10 cellular contexts compared by ENCODE assay signal in the genomic region with DNA sequence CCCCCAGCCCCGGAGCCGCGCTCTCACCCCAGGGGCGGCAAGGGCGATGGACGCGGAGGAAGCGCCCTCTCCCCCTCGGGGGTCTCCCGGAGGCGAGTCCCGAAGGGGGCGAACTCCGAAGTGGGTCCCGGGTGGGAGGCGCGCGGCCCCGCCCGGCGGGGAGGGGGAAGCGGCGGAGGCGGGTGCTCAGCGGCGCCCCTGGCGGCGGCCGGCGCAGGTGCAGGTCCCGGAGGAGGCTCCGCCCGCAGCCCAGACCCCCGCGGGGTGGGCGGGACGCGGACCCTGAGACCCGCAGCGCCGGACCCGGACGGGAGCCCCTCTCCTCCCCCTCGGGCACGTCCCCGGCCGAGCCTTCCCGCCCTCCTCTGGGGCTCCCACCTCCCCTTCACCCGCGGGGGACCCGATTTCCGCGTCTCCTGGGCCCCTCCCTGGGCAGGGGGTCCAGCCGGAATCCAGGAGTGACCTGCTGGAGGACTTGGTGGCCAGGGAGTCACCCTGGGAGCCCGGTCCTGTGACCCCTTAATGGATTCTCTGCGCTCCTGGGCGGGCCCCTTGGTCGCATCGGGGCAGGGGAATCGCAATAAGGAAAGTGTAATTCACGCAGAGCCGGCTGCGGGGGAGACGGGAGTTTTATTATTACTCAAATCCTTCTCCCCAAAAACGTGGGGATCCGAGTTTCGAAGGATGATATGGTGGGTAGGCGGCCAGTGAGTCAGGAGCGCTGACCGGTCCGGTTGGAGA. TPM values are rescaled to one million over a fixed set of nuclear protein-coding genes. Genes with fewer than 3 reads are reported as not detected.
DNase-seq lines count a peak whose midpoint lies in the region; ATAC-seq, FAIRE-seq and TF ChIP-seq lines count a peak whose summit lies in the region.
"Not testable (repeated sequence)": the region's sequence is repeated elsewhere in the genome, so short reads cannot be mapped to it uniquely, and the experiment has no call there.
"Had no signal": no experiment of that assay in that cellular context is flagged by ENCODE, and none has a peak within 500 bp of the region (broad histone marks: within the 10 kb centered on the region; RNA-seq: fewer than 3 reads in every experiment).

No MANE protein-coding gene starts in this region.

- not testable (repeated sequence) for H3K27me3 ChIP-seq in ACC112 (ENCODE audit: insufficient read depth, low read length); GM12878 (replicated peaks in 1 of 2; ENCODE audit: control insufficient read depth in 2 of 2, insufficient read depth in 2 of 2, low read length in 1 of 2)
- peaks cover 10 to 28% (median 11%) of the 10 kb centered on the region in 3 donors for H3K27me3 ChIP-seq in skeletal muscle tissue (ENCODE audit: control insufficient read depth in 3 of 3, insufficient read depth in 3 of 3, low read length in 3 of 3)

- H3K4me1 ChIP-seq in ACC112 (ENCODE audit: control insufficient read depth, insufficient read depth, low read length, unreplicated experiment) (peaks cover 17% of the 10 kb centered on the region), GM12878 (ENCODE audit: control insufficient read depth, insufficient read depth, low read length) (peaks cover 13% of the 10 kb centered on the region), mucosa of descending colon (ENCODE audit: low read depth) (peaks cover 27% of the 10 kb centered on the region), skeletal muscle tissue (ENCODE audit: control insufficient read depth in 3 of 3, insufficient read depth in 3 of 3, low read length in 3 of 3) (peaks cover 25 to 44% (median 26%) of the 10 kb centered on the region in 3 donors)

- RAD21 ChIA-PET in GM12878 (lab: Charles Lee; ENCODE audit: unreplicated experiment): interaction anchor here (1.6 to 2.6 kb wide), 3 partner anchors 19 to 61 kb away, joined by 6 to 21 read pairs (median 8); no protein-coding TSS in a partner anchor

- FAIRE-seq in GM12878 (lab: Jason Lieb, UNC): not testable (repeated sequence)

- not testable (repeated sequence) for H3K4me2 ChIP-seq in GM12878 (ENCODE audit: control insufficient read depth, insufficient read depth)

- whole genome bisulfite sequencing in GM12878 (ENCODE audit: insufficient coverage, insufficient replicate concordance, low lambda C conversion rate, missing lambda C conversion rate): 1% methylated on average over 8 of the region's 71 CpGs

- TF ChIP-seq RAD21 in GM12878 (IDR thresholded peaks at IDR 0.05; ENCODE audit: insufficient read depth, low read depth, low read length): not testable (repeated sequence)

- intact Hi-C loops in GM12878 (cut with micrococcal nuclease; ENCODE audit: unreplicated experiment); mucosa of descending colon (cut with DNase I, micrococcal nuclease): not testable (repeated sequence)

- peak; percentile 43 for ATAC-seq in GM18909 (IDR thresholded peaks at IDR 0.05; ENCODE audit: poor library complexity, unreplicated experiment)
- ATAC-seq in HG03196 (IDR thresholded peaks at IDR 0.05; ENCODE audit: unreplicated experiment): peak; percentile 46
- peak; percentile 23 for ATAC-seq in GM12878
- peak; percentile 60 for ATAC-seq in mucosa of descending colon

- H3K27ac ChIP-seq in ACC112 (ENCODE audit: low read depth, low read length) (peak overlapping the region; percentile 91), GM12878 (ENCODE audit: control insufficient read depth, insufficient read depth) (peak overlapping the region; percentile 98), skeletal muscle tissue (ENCODE audit: low read depth, low read length) (peak overlapping the region; percentile 87)

- peaks cover 13% of the 10 kb centered on the region; the same call in 1 of the 2 replicates for H3K36me3 ChIP-seq in ACC112 (ENCODE audit: insufficient read depth, low read length)
- H3K36me3 ChIP-seq in GM12878 (ENCODE audit: control insufficient read depth in 2 of 2, insufficient read depth in 2 of 2, low read length in 1 of 2); mucosa of descending colon (ENCODE audit: low read depth); skeletal muscle tissue (ENCODE audit: control insufficient read depth in 3 of 3, insufficient read depth in 3 of 3, low read length in 3 of 3): not testable (repeated sequence)

- not testable (repeated sequence) for H3K9me3 ChIP-seq in GM12878 (replicated peaks; ENCODE audit: control insufficient read depth, insufficient read depth, low read length); mucosa of descending colon; skeletal muscle tissue (ENCODE audit: control insufficient read depth in 3 of 3, low read length in 3 of 3)

- H3K4me3 ChIP-seq in ACC112 (ENCODE audit: low read depth, low read length): peak overlapping the region; percentile 85
- H3K4me3 ChIP-seq in GM12878: peak overlapping the region; percentile 75; the same call in 1 of the 2 replicates
- H3K4me3 ChIP-seq in foreskin fibroblast (ENCODE audit: low read depth in 1 of 2, low read length in 2 of 2): peak overlapping the region; percentile 22 to 34
- H3K4me3 ChIP-seq in mucosa of descending colon; skeletal muscle tissue (ENCODE audit: low read length in 3 of 3): not testable (repeated sequence)

- in situ Hi-C loops in GM12878 (cut with MboI): not testable (repeated sequence)

- CTCF ChIA-PET in GM12878 (lab: Yijun Ruan, JAX): interaction anchor here (1.7 to 2.6 kb wide), 4 partner anchors 16 to 44 kb away, joined by 5 to 24 read pairs (median 10); no protein-coding TSS in a partner anchor

- H2AFZ ChIP-seq in ACC112 (ENCODE audit: low read length, unreplicated experiment); GM12878 (ENCODE audit: control insufficient read depth, low read depth, low read length): not testable (repeated sequence)

- not testable (repeated sequence) for H4K20me1 ChIP-seq in GM12878 (ENCODE audit: control insufficient read depth, insufficient read depth)

- TF ChIP-seq POLR2A in GM12878 (IDR thresholded peaks at IDR 0.05; ENCODE audit: low read depth, low read length): not testable (repeated sequence)

- POLR2A ChIA-PET in GM12878 (lab: Charles Lee): interaction anchor here (1.5 to 2.2 kb wide), 3 partner anchors 40 to 44 kb away, joined by 7 to 24 read pairs (median 15); no protein-coding TSS in a partner anchor

- BruUV-seq in GM12878 (replicated peaks; lab: Mats Ljungman, UMichigan): not testable (repeated sequence)

- not testable (repeated sequence) for TF ChIP-seq EP300 in GM12878 (IDR thresholded peaks at IDR 0.05; ENCODE audit: borderline replicate concordance in 1 of 2, control insufficient read depth in 1 of 2, low read depth in 2 of 2, low read length in 2 of 2)

- peak; percentile 38 for DNase-seq in activated CD4-positive, CD25-positive, alpha-beta regulatory T cell treated with anti-CD3 and anti-CD28 coated beads, Interleukin-2, amount 50 U/mL, for 72 hours
- DNase-seq in GM12878 (ENCODE audit: low read depth, low spot score); foreskin fibroblast: not testable (repeated sequence)
- peak in 1 of 3 donors; percentile 60 for DNase-seq in mucosa of descending colon

- H3K79me2 ChIP-seq in ACC112 (ENCODE audit: control insufficient read depth, insufficient read depth, low read length, unreplicated experiment): peaks cover 59% of the 10 kb centered on the region
- peaks cover 68% of the 10 kb centered on the region for H3K79me2 ChIP-seq in GM12878 (ENCODE audit: control insufficient read depth, insufficient read depth, low read length)

- not testable (repeated sequence) for TF ChIP-seq CTCF in GM12878 (IDR thresholded peaks at IDR 0.05 in 2 of 3, conservative IDR thresholded peaks at IDR 0.05 in 1 of 3; ENCODE audit: control insufficient read depth in 2 of 3, extremely low read depth in 1 of 3, insufficient read depth in 1 of 3, low read depth in 3 of 3, low read length in 3 of 3); foreskin fibroblast (IDR thresholded peaks at IDR 0.05; ENCODE audit: low read depth, low read length); mucosa of descending colon (IDR thresholded peaks at IDR 0.05)

- SMC1A ChIA-PET in GM12878 (lab: Charles Lee; ENCODE audit: uncharacterized antibody, unreplicated experiment): interaction anchor here (2.1 to 2.7 kb wide), 3 partner anchors 18 to 44 kb away, joined by 6 to 19 read pairs (median 19); no protein-coding TSS in a partner anchor

- H3K9ac ChIP-seq in GM12878 (ENCODE audit: control insufficient read depth, insufficient read depth, low read length) (peak overlapping the region; percentile 99), skeletal muscle tissue (ENCODE audit: low read depth in 1 of 3, low read length in 3 of 3) (peak overlapping the region in 1 of 3 donors; percentile 58)

RNA-seq across cellular contexts. Expression of gene IFITM1, which starts 2.7 kb away (rescaled TPM):
- 166 and 177 TPM in 2 replicates for total RNA-seq in GM12878 (2013; cell fraction: nucleolus; rRNA removed)
- total RNA-seq in GM12878 (2014; rRNA removed): 543 and 574 TPM in 2 replicates
- 485 and 549 TPM in 2 replicates for total RNA-seq in GM12878 (2014; rRNA removed; fragmentation: Illumina TruSeq; extraction: Trizol)
- total RNA-seq in GM12878 (2021): 396 and 453 TPM in 2 replicates
- polyA plus RNA-seq in GM12878 (2011; ENCODE audit: low read depth): 839 TPM
- polyA plus RNA-seq in GM12878 (2011; rRNA removed): 240 and 671 TPM in 2 replicates
- 1,141 and 1,225 TPM in 2 replicates for polyA plus RNA-seq in GM12878 (2011; cell fraction: cytosol; rRNA removed)
- polyA plus RNA-seq in GM12878 (2011; cell fraction: nucleus; rRNA removed): 403 and 488 TPM in 2 replicates
- polyA plus RNA-seq in GM12878 (2012): 758 and 904 TPM in 2 replicates
- polyA plus RNA-seq in GM12878 (2014; fragmentation: Illumina TruSeq; extraction: Trizol): 491 and 1,007 TPM in 2 replicates
- 1,000 to 10,000 TPM; 1,771 to 2,788 TPM for polyA plus RNA-seq in GM12878 (2014; fragmentation: Nextera tagmentation; extraction: Ambion mirVana)
- polyA plus RNA-seq in GM12878 (2014; rRNA removed): 864 and 887 TPM in 2 replicates
- polyA plus RNA-seq in GM12878 (2016; fragmentation: Nextera tagmentation; extraction: Ambion mirVana): 100 to 1,000 TPM; 456 to 479 TPM
- 804 and 1,098 TPM in 2 replicates for polyA minus RNA-seq in GM12878 (2011; rRNA and poly(A)+ RNA removed)
- 178 and 190 TPM in 2 replicates for polyA minus RNA-seq in GM12878 (2011; cell fraction: cytosol; rRNA and poly(A)+ RNA removed)
- 183 and 217 TPM in 2 replicates for polyA minus RNA-seq in GM12878 (2011; cell fraction: nucleus; rRNA and poly(A)+ RNA removed)
- 100 to 1,000 TPM in 1 of 3 donors, 10 to 100 TPM in 2; 80.2 to 182 (median 87.3) TPM for total RNA-seq in mucosa of descending colon
- 13.0 TPM for total RNA-seq in skeletal muscle tissue

RNA-seq across cellular contexts. Expression of gene IFITM2, which starts 3.6 kb away (rescaled TPM):
- 32.0 and 32.3 TPM in 2 replicates for total RNA-seq in GM12878 (2013; cell fraction: nucleolus; rRNA removed)
- total RNA-seq in GM12878 (2014; rRNA removed): 267 and 271 TPM in 2 replicates
- 295 and 327 TPM in 2 replicates for total RNA-seq in GM12878 (2014; rRNA removed; fragmentation: Illumina TruSeq; extraction: Trizol)
- total RNA-seq in GM12878 (2021): 676 and 768 TPM in 2 replicates
- 582 TPM for polyA plus RNA-seq in GM12878 (2011; ENCODE audit: low read depth)
- polyA plus RNA-seq in GM12878 (2011; rRNA removed): 116 and 205 TPM in 2 replicates
- 159 and 247 TPM in 2 replicates for polyA plus RNA-seq in GM12878 (2011; cell fraction: cytosol; rRNA removed)
- polyA plus RNA-seq in GM12878 (2011; cell fraction: nucleus; rRNA removed): 40.7 and 48.7 TPM in 2 replicates
- 605 and 961 TPM in 2 replicates for polyA plus RNA-seq in GM12878 (2012)
- 422 and 741 TPM in 2 replicates for polyA plus RNA-seq in GM12878 (2014; fragmentation: Illumina TruSeq; extraction: Trizol)
- polyA plus RNA-seq in GM12878 (2014; fragmentation: Nextera tagmentation; extraction: Ambion mirVana): 1,000 to 10,000 TPM; 2,669 to 3,672 TPM
- 611 and 755 TPM in 2 replicates for polyA plus RNA-seq in GM12878 (2014; rRNA removed)
- 100 to 1,000 TPM; 707 to 829 TPM for polyA plus RNA-seq in GM12878 (2016; fragmentation: Nextera tagmentation; extraction: Ambion mirVana)
- 67.7 and 77.6 TPM in 2 replicates for polyA minus RNA-seq in GM12878 (2011; rRNA and poly(A)+ RNA removed)
- 83.9 and 93.5 TPM in 2 replicates for polyA minus RNA-seq in GM12878 (2011; cell fraction: cytosol; rRNA and poly(A)+ RNA removed)
- 31.3 and 51.8 TPM in 2 replicates for polyA minus RNA-seq in GM12878 (2011; cell fraction: nucleus; rRNA and poly(A)+ RNA removed)
- total RNA-seq in mucosa of descending colon: 100 to 1,000 TPM in 2 of 3 donors, 10 to 100 TPM in 1; 57.2 to 254 (median 111) TPM
- 6.3 TPM for total RNA-seq in skeletal muscle tissue

RNA-seq across cellular contexts. Expression of gene IFITM3, which starts 9.5 kb away (rescaled TPM):
- total RNA-seq in GM12878 (2013; cell fraction: nucleolus; rRNA removed): 0.61 TPM in 1 of 2 replicates, not detected in the other
- total RNA-seq in GM12878 (2014; rRNA removed) (0.33 and 1.3 TPM in 2 replicates), GM12878 (2014; rRNA removed; fragmentation: Illumina TruSeq; extraction: Trizol) (0.54 and 0.88 TPM in 2 replicates), GM12878 (2021) (2.5 and 3.0 TPM in 2 replicates), mucosa of descending colon (100 to 1,000 TPM in 2 of 3 donors, 10 to 100 TPM in 1; 76.1 to 410 (median 353) TPM), skeletal muscle tissue (15.7 TPM)
- 2.3 TPM for polyA plus RNA-seq in GM12878 (2011; ENCODE audit: low read depth)
- polyA plus RNA-seq in GM12878 (2011; rRNA removed) (0.58 and 0.98 TPM in 2 replicates), GM12878 (2014; fragmentation: Illumina TruSeq; extraction: Trizol) (1.5 TPM in 1 of 2 replicates, not detected in the other), GM12878 (2014; fragmentation: Nextera tagmentation; extraction: Ambion mirVana) (1 to 10 TPM; 2.1 to 2.3 TPM), GM12878 (2014; rRNA removed) (0.77 and 1.8 TPM in 2 replicates), GM12878 (2016; fragmentation: Nextera tagmentation; extraction: Ambion mirVana) (1 to 10 TPM; 2.2 to 3.6 TPM)
- polyA plus RNA-seq in GM12878 (2011; cell fraction: cytosol; rRNA removed): 0.54 and 1.2 TPM in 2 replicates
- 1.2 and 1.6 TPM in 2 replicates for polyA plus RNA-seq in GM12878 (2011; cell fraction: nucleus; rRNA removed)
- polyA plus RNA-seq in GM12878 (2012): 2.1 and 2.4 TPM in 2 replicates
- polyA minus RNA-seq in GM12878 (2011; rRNA and poly(A)+ RNA removed): not detected in 2 replicates
- polyA minus RNA-seq in GM12878 (2011; cell fraction: cytosol; rRNA and poly(A)+ RNA removed): 3.7 and 7.7 TPM in 2 replicates
- polyA minus RNA-seq in GM12878 (2011; cell fraction: nucleus; rRNA and poly(A)+ RNA removed): 0.97 and 1.3 TPM in 2 replicates

RNA-seq across cellular contexts. Expression of gene IFITM5, which starts 11.9 kb away (rescaled TPM):
- total RNA-seq in GM12878 (2013; cell fraction: nucleolus; rRNA removed): not detected in 2 replicates
- not detected in 2 replicates for total RNA-seq in GM12878 (2014; rRNA removed)
- total RNA-seq in GM12878 (2014; rRNA removed; fragmentation: Illumina TruSeq; extraction: Trizol): not detected in 2 replicates
- not detected in 2 replicates for total RNA-seq in GM12878 (2021)
- not detected for polyA plus RNA-seq in GM12878 (2011; ENCODE audit: low read depth)
- polyA plus RNA-seq in GM12878 (2011; rRNA removed): not detected in 2 replicates
- polyA plus RNA-seq in GM12878 (2011; cell fraction: cytosol; rRNA removed): not detected in 2 replicates
- polyA plus RNA-seq in GM12878 (2011; cell fraction: nucleus; rRNA removed): not detected in 2 replicates
- not detected in 2 replicates for polyA plus RNA-seq in GM12878 (2012)
- polyA plus RNA-seq in GM12878 (2014; fragmentation: Illumina TruSeq; extraction: Trizol): not detected in 2 replicates
- polyA plus RNA-seq in GM12878 (2014; fragmentation: Nextera tagmentation; extraction: Ambion mirVana): not detected
- polyA plus RNA-seq in GM12878 (2014; rRNA removed): not detected in 2 replicates
- not detected for polyA plus RNA-seq in GM12878 (2016; fragmentation: Nextera tagmentation; extraction: Ambion mirVana)
- not detected in 2 replicates for polyA minus RNA-seq in GM12878 (2011; rRNA and poly(A)+ RNA removed)
- polyA minus RNA-seq in GM12878 (2011; cell fraction: cytosol; rRNA and poly(A)+ RNA removed): not detected in 2 replicates
- not detected in 2 replicates for polyA minus RNA-seq in GM12878 (2011; cell fraction: nucleus; rRNA and poly(A)+ RNA removed)
- not detected for total RNA-seq in mucosa of descending colon
- total RNA-seq in skeletal muscle tissue: not detected
- total RNA-seq: prostate gland, SK-MEL-5 had no signal

RNA-seq across cellular contexts. Expression of gene PGGHG, which starts 22.3 kb away (rescaled TPM):
- total RNA-seq in GM12878 (2013; cell fraction: nucleolus; rRNA removed): 80.7 and 93.8 TPM in 2 replicates
- total RNA-seq in GM12878 (2014; rRNA removed) (3.5 and 3.9 TPM in 2 replicates), GM12878 (2014; rRNA removed; fragmentation: Illumina TruSeq; extraction: Trizol) (1.3 and 1.9 TPM in 2 replicates), GM12878 (2021) (7.3 and 8.2 TPM in 2 replicates), mucosa of descending colon (10 to 100 TPM; 21.2 to 37.1 (median 29.7) TPM), skeletal muscle tissue (2.6 TPM)
- polyA plus RNA-seq in GM12878 (2011; ENCODE audit: low read depth): 13.0 TPM
- polyA plus RNA-seq in GM12878 (2011; rRNA removed) (1.7 and 2.9 TPM in 2 replicates), GM12878 (2014; fragmentation: Illumina TruSeq; extraction: Trizol) (0.17 and 1.5 TPM in 2 replicates), GM12878 (2014; fragmentation: Nextera tagmentation; extraction: Ambion mirVana) (under 1 TPM; 0.10 to 0.27 TPM), GM12878 (2014; rRNA removed) (7.9 and 8.3 TPM in 2 replicates), GM12878 (2016; fragmentation: Nextera tagmentation; extraction: Ambion mirVana) (1 to 10 TPM; 1.0 to 1.7 TPM)
- polyA plus RNA-seq in GM12878 (2011; cell fraction: cytosol; rRNA removed): 2.1 and 4.4 TPM in 2 replicates
- 82.4 and 97.9 TPM in 2 replicates for polyA plus RNA-seq in GM12878 (2011; cell fraction: nucleus; rRNA removed)
- polyA plus RNA-seq in GM12878 (2012): 34.6 and 36.7 TPM in 2 replicates
- polyA minus RNA-seq in GM12878 (2011; rRNA and poly(A)+ RNA removed): 0.80 and 2.4 TPM in 2 replicates
- polyA minus RNA-seq in GM12878 (2011; cell fraction: cytosol; rRNA and poly(A)+ RNA removed): 0.80 and 1.1 TPM in 2 replicates
- polyA minus RNA-seq in GM12878 (2011; cell fraction: nucleus; rRNA and poly(A)+ RNA removed): 7.3 and 13.1 TPM in 2 replicates
